20 cellular contexts compared by ENCODE assay signal in the genomic region with DNA sequence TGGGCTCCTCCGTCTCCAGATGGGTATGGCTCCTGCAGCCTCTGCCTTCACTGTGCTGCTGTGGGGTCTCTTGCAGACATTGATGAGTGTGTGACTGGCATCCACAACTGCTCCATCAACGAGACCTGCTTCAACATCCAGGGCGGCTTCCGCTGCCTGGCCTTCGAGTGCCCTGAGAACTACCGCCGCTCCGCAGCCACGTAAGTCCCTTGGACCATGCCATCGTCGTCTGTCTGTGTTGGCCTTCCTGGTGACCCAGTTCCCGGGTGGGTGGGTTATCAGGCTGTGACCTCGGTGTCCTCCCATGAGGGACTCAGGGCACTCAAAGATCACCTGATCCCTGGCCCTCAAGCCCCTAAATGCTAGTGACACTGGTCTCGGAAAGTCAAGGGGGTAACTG. TPM values are rescaled to one million over a fixed set of nuclear protein-coding genes. Genes with fewer than 3 reads are reported as not detected.
DNase-seq lines count a peak whose midpoint lies in the region; TF ChIP-seq lines count a peak whose summit lies in the region.
"Had no signal": no experiment of that assay in that cellular context is flagged by ENCODE, and none has a peak within 500 bp of the region (broad histone marks: within the 10 kb centered on the region; RNA-seq: fewer than 3 reads in every experiment).

No MANE protein-coding gene starts in this region.

- H3K4me3 ChIP-seq in PC-9, result no peak overlapping the region
- H3K4me3 ChIP-seq in ovary, result no peak overlapping the region
- H3K4me3 ChIP-seq in tibial nerve, result no peak overlapping the region
- H3K4me3 ChIP-seq: K562 had no signal

- 93 to 95% (median 94%) methylated on average over 14 of the region's 14 CpGs for WGBS in ovary, 3 donors
- 95 to 97% methylated on average over 14 of the region's 14 CpGs for WGBS in tibial nerve, 2 donors

- H2AFZ ChIP-seq in PC-9, result no peak overlapping the region

- BruUV-seq in PC-9 (replicated peaks; lab: Mats Ljungman, UMichigan), result no TSS peak

- POLR2A ChIA-PET in PC-9 (lab: Charles Lee; ENCODE audit: unreplicated experiment), result interaction anchor here (0.6 to 0.7 kb wide), 2 partner anchors 82 to 361 kb away, joined by 6 to 7 read pairs; no protein-coding TSS in a partner anchor

- TF ChIP-seq EP300 in ovary (IDR thresholded peaks at IDR 0.05) (no peak), tibial nerve (IDR thresholded peaks at IDR 0.05) (no peak)

- H3K27ac ChIP-seq in PC-9 (peak overlapping the region; percentile 83), epithelial cell of prostate (peak overlapping the region; percentile 89), ovary (peak overlapping the region; percentile 29 to 64), tibial nerve (peak overlapping the region in 3 of 4 donors; percentile 67 to 78 (median 73))

- no peaks in the 10 kb centered on the region for H3K27me3 ChIP-seq in PC-9 (ENCODE audit: insufficient read depth, low read depth)
- no peaks in the 10 kb centered on the region for H3K27me3 ChIP-seq in ovary
- H3K27me3 ChIP-seq in tibial nerve, result no peaks in the 10 kb centered on the region

- H3K79me2 ChIP-seq in PC-9 (ENCODE audit: low read depth), result 0 out of 2 replicates have a peak, but pooled peaks cover 6% of the 10 kb centered on the region

- H3K4me1 ChIP-seq in PC-9 (replicated peaks; ENCODE audit: insufficient read depth), result peaks cover 38% of the 10 kb centered on the region
- H3K4me1 ChIP-seq in ovary (ENCODE audit: insufficient read depth), result peaks cover 44% of the 10 kb centered on the region
- H3K4me1 ChIP-seq in tibial nerve, result peaks cover 0 to 62% (median 23%) of the 10 kb centered on the region in 4 donors

- no peaks in the 10 kb centered on the region for H4K20me1 ChIP-seq in PC-9 (ENCODE audit: insufficient read depth)

- CTCF ChIA-PET in PC-9 (lab: Charles Lee), result interaction anchor here (0.5 kb wide), 1 partner anchor 68 kb away, joined by 4 read pairs; no protein-coding TSS in a partner anchor

- no peaks in the 10 kb centered on the region for H3K9me3 ChIP-seq in PC-9 (ENCODE audit: insufficient read depth, low read depth)
- no peaks in the 10 kb centered on the region for H3K9me3 ChIP-seq in ovary
- H3K9me3 ChIP-seq in tibial nerve, result no peaks in the 10 kb centered on the region
- H3K9me3 ChIP-seq: SK-N-SH had no signal

- peak in 1 of 2 experiments; percentile 28 for DNase-seq in PC-9
- DNase-seq in epithelial cell of prostate (ENCODE audit: low read depth, low spot score), result no peak
- peak in 1 of 5 donors; percentile 26 for DNase-seq in ovary
- no peak for DNase-seq in tibial nerve (ENCODE audit: low spot score in 2 of 2)
- DNase-seq in SIG-M5 (lab: John Stamatoyannopoulos, UW), result no peak
- no peak for DNase-seq in activated gamma-delta T cell (lab: John Stamatoyannopoulos, UW)
- DNase-seq in MV-4-11 (lab: John Stamatoyannopoulos, UW), result no peak
- DNase-seq: activated B cell treated with CpG ODN at 0.5 μM for 24 hours; activated CD8-positive, alpha-beta T cell treated with anti-CD3 and anti-CD28 coated beads for 36 hours; activated T-cell treated with anti-CD3 and anti-CD28 coated beads, Interleukin-2, amount 50 U/mL, for 4 hours; CD8-positive, alpha-beta memory T cell; DMS79; endodermal cell; hypothalamus; mesendoderm; NCI-H1694; NCI-H226; SK-N-SH had no signal

- TF ChIP-seq POLR2A in ovary (IDR thresholded peaks at IDR 0.05) (no peak), tibial nerve (IDR thresholded peaks at IDR 0.05) (no peak)

- H3F3A ChIP-seq in PC-9 (ENCODE audit: insufficient read depth, low read depth), result peaks cover 47% of the 10 kb centered on the region

- H3K9me2 ChIP-seq in PC-9 (ENCODE audit: insufficient read depth), result no peaks in the 10 kb centered on the region
- H3K9me2 ChIP-seq: SK-N-SH had no signal

- peak overlapping the region; percentile 67 for H3K4me2 ChIP-seq in PC-9
- H3K4me2 ChIP-seq: SK-N-SH had no signal

- intact Hi-C loops in PC-9 (cut with micrococcal nuclease; ENCODE audit: unreplicated experiment), result no loop called here
- intact Hi-C loops in ovary (cut with DNase I), result loop anchor here (2.0 to 5.0 kb wide), 5 partner anchors 38 to 283 kb away; no protein-coding TSS in a partner anchor

- H3K36me3 ChIP-seq in PC-9 (ENCODE audit: low read depth), result peaks cover 17% of the 10 kb centered on the region
- no peaks in the 10 kb centered on the region for H3K36me3 ChIP-seq in ovary
- peaks cover 0 to 9% (median 0%) of the 10 kb centered on the region in 3 donors for H3K36me3 ChIP-seq in tibial nerve

- TF ChIP-seq CTCF in PC-9 (conservative IDR thresholded peaks at IDR 0.05) (no peak), ovary (IDR thresholded peaks at IDR 0.05) (no peak), tibial nerve (IDR thresholded peaks at IDR 0.05) (no peak)

RNA-seq across cellular contexts. Expression of a gene that starts 47.7 kb away (rescaled TPM):
- total RNA-seq in PC-9 (2021), result 158 and 167 TPM in 2 replicates
- 100 to 1,000 TPM in 5 of 7 donors, 10 to 100 TPM in 2; 62.7 to 394 (median 189) TPM for total RNA-seq in ovary
- polyA plus RNA-seq in ovary, result 100 to 1,000 TPM in 1 of 2 donors, 10 to 100 TPM in 1; 81.7 to 196 TPM
- total RNA-seq in tibial nerve, result 1,000 to 10,000 TPM in 1 of 4 donors, 100 to 1,000 TPM in 3; 172 to 1,145 (median 351) TPM
- total RNA-seq: activated B cell treated with CpG ODN at 0.5 μM for 24 hours; CD8-positive, alpha-beta memory T cell; natural killer cell treated with Interleukin-12 subunit alpha and Interleukin-12 subunit beta and Interleukin-15 and Interleukin-18, amount 100 ng/mL, for 72 hours had no signal
- polyA plus RNA-seq: CD8-positive, alpha-beta memory T cell; K562 had no signal
